In the genomic region with DNA sequence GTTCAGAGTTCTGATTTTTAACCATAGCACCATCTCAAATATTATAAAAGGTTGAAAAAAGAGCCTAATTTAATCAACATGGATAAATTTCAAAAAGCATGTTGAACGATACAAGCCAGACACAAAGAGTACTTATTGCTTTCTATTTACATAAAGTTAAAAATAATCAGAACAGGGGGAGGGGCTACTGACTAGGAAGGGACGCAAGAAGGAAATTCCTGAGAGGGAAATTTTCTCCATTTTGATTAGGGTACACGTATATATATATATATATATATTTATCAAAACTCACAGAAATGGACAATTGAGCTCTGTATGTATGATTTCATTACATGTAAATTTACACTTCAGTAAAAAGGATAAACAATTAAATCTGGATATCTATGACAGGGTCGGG, we compare ENCODE assay signal across 7 cellular contexts. TPM values are rescaled to one million over a fixed set of nuclear protein-coding genes. Genes with fewer than 3 reads are reported as not detected.
DNase-seq lines count a peak whose midpoint lies in the region; ATAC-seq and TF ChIP-seq lines count a peak whose summit lies in the region.

No MANE protein-coding gene starts in this region.

- peaks cover 7% of the 10 kb centered on the region for H3K27me3 ChIP-seq in WERI-Rb-1 (ENCODE audit: insufficient read depth, low read depth, severe bottlenecking)

- peak overlapping the region; percentile 83 for H3K27ac ChIP-seq in WERI-Rb-1

- TF ChIP-seq CTCF in WERI-Rb-1 (IDR thresholded peaks at IDR 0.05; ENCODE audit: low read depth, low read length) (no peak), glutamatergic neuron (IDR thresholded peaks at IDR 0.05; ENCODE audit: partially characterized antibody, unreplicated experiment) (no peak), retinal pigment epithelial cell (conservative IDR thresholded peaks at IDR 0.05; ENCODE audit: low read depth, low read length) (no peak)

- H3K4me3 Mint-ChIP-seq in glutamatergic neuron (ENCODE audit: unreplicated experiment) = peak overlapping the region; percentile 91

- no peaks in the 10 kb centered on the region for H3K36me3 ChIP-seq in WERI-Rb-1

- H3K27me3 Mint-ChIP-seq in glutamatergic neuron (ENCODE audit: unreplicated experiment) = no peaks in the 10 kb centered on the region

- no peak for DNase-seq in WERI-Rb-1
- DNase-seq in glutamatergic neuron = no peak
- no peak for DNase-seq in retinal pigment epithelial cell (ENCODE audit: low read depth)
- DNase-seq in islet precursor cell = no peak
- no peak for DNase-seq in cerebellar nuclear complex (lab: John Stamatoyannopoulos, UW)

- ATAC-seq in GM18858 (IDR thresholded peaks at IDR 0.05; ENCODE audit: unreplicated experiment) (peak; percentile 13), HG03175 (IDR thresholded peaks at IDR 0.05; ENCODE audit: unreplicated experiment) (peak; percentile 17)

- H3K9me3 Mint-ChIP-seq in glutamatergic neuron (ENCODE audit: unreplicated experiment) = no peaks in the 10 kb centered on the region

- no peaks in the 10 kb centered on the region for H3K9me3 ChIP-seq in WERI-Rb-1 (ENCODE audit: severe bottlenecking)

- H3K36me3 Mint-ChIP-seq in glutamatergic neuron (ENCODE audit: unreplicated experiment) = no peaks in the 10 kb centered on the region

- H3K27ac Mint-ChIP-seq in glutamatergic neuron (ENCODE audit: unreplicated experiment) = peak overlapping the region; percentile 74

- H3K4me3 ChIP-seq in WERI-Rb-1 (ENCODE audit: low read depth, low read length) (peak overlapping the region; percentile 58), retinal pigment epithelial cell (ENCODE audit: low read length) (peak overlapping the region; percentile 72)

- H3K4me1 Mint-ChIP-seq in glutamatergic neuron (ENCODE audit: low read depth, unreplicated experiment) = no peaks in the 10 kb centered on the region

RNA-seq across cellular contexts. Expression of a gene that starts 0.5 kb away (rescaled TPM):
- total RNA-seq in glutamatergic neuron (ENCODE audit: unreplicated experiment) = 22.3 TPM

RNA-seq across cellular contexts. Expression of a gene that starts 16.9 kb away (rescaled TPM):
- 1.1 TPM for total RNA-seq in glutamatergic neuron (ENCODE audit: unreplicated experiment)
